Comparison of ENCODE assay signal across 16 cellular contexts in genomic region chr13:113428469-113428865, GRCh38.
"Had no signal": no experiment of that assay in that cellular context is flagged by ENCODE, and none has a peak within 500 bp of the region (broad histone marks: within the 10 kb centered on the region; RNA-seq: fewer than 3 reads in every experiment).

No MANE protein-coding gene starts in this region.

- ATAC-seq: left colon had no signal

- H3K4me3 Mint-ChIP-seq: activated naive CD8-positive, alpha-beta T cell treated with anti-CD3 and anti-CD28 coated beads for 36 hours had no signal

- H3K36me3 ChIP-seq: breast epithelium, esophagus squamous epithelium had no signal

- H3K27me3 ChIP-seq: breast epithelium, esophagus squamous epithelium, tibial artery had no signal

- H3K9me3 Mint-ChIP-seq: activated naive CD8-positive, alpha-beta T cell treated with anti-CD3 and anti-CD28 coated beads for 36 hours had no signal

- H3K27ac ChIP-seq: esophagus squamous epithelium, parathyroid adenoma, tibial artery had no signal

- H3K9ac ChIP-seq: parathyroid adenoma had no signal

- DNase-seq: activated CD4-positive, alpha-beta T cell treated with anti-CD3 and anti-CD28 coated beads, Interleukin-2, amount 50 U/mL, for 1 hour; activated effector memory CD4-positive, alpha-beta T cell treated with Interleukin-2 at 50 U/mL for 16 hours; activated naive CD8-positive, alpha-beta T cell treated with anti-CD3 and anti-CD28 coated beads for 36 hours; anterior cingulate cortex; esophagus squamous epithelium; head of caudate nucleus; left colon; retina; stimulated activated CD4-positive, alpha-beta T cell treated with anti-CD3 and anti-CD28 coated beads, Interleukin-15, amount 100 ng/mL, for 24 hours; stimulated activated CD4-positive, alpha-beta T cell treated with anti-CD3 and anti-CD28 coated beads, Interleukin-4, amount 100 ng/mL, for 24 hours; T-helper 2 cell; tibial artery had no signal

- H3K27me3 Mint-ChIP-seq: activated naive CD8-positive, alpha-beta T cell treated with anti-CD3 and anti-CD28 coated beads for 36 hours had no signal

- FAIRE-seq: colon, TTC549 had no signal

- H3K27ac Mint-ChIP-seq: activated naive CD8-positive, alpha-beta T cell treated with anti-CD3 and anti-CD28 coated beads for 36 hours had no signal

- H3K4me1 Mint-ChIP-seq: activated naive CD8-positive, alpha-beta T cell treated with anti-CD3 and anti-CD28 coated beads for 36 hours had no signal

- H3K4me1 ChIP-seq: esophagus squamous epithelium, parathyroid adenoma, tibial artery had no signal

- H3K9me3 ChIP-seq: breast epithelium, esophagus squamous epithelium, tibial artery had no signal

- H3K4me3 ChIP-seq: breast epithelium, esophagus squamous epithelium, tibial artery had no signal

- H2AFZ ChIP-seq: parathyroid adenoma had no signal
